In the genomic region with DNA sequence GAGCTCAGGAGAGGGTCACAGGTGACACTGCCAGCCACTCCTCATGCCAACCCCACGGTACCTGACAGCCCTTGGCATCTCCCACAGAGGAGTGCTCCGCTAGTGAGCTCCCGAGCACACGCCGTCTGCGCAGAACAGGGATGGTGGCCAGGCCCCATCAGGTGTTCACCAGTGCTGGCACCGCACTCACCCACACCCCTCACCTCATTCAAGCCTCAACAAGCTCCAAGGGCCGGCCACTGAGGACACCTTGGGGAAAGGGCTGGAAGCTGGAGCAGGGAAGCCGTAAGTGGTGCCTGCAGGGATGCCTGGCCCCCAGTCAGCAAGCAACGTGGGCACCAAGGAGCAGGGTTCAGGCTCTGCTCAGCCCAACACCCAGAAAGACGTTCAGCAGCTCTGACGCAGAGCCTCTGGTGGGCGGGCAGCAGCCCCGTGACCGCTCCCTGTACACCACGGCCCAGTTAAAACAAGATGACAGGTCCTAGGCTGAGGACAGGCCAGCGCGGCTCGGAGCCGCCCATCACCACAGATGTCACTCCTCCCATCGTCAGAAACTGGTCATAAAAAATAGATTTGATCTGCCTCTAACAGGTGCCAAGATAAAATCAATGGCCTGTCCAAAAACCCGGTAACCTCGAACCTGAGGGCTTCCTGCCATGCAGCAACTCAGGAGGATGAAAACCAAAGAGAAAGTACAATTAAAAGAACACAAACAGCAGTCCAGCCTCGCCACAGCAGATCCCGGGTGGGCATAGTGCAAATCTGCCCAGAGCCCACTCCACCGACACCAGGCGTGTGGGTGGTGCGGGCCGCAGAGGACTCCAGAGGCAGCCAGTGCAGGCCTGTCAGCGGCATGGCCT, we compare ENCODE assay signal across 21 cellular contexts.
"Had no signal": no experiment of that assay in that cellular context is flagged by ENCODE, and none has a peak within 500 bp of the region (broad histone marks: within the 10 kb centered on the region; RNA-seq: fewer than 3 reads in every experiment).

No MANE protein-coding gene starts in this region.

- H3K4me1 ChIP-seq: body of pancreas, heart left ventricle, psoas muscle had no signal

- H3K27ac Mint-ChIP-seq: activated naive CD4-positive, alpha-beta T cell treated with anti-CD3 and anti-CD28 coated beads, Interleukin-2, amount 10 ng/mL, durations not matched to agents 7 days and 5 days; activated T-cell treated with anti-CD3 and anti-CD28 coated beads, Interleukin-2, amount 50 U/mL, for 72 hours; type B pancreatic cell had no signal

- H3K36me3 ChIP-seq: cardiac muscle cell, ovary had no signal

- H3K27me3 Mint-ChIP-seq: naive thymus-derived CD8-positive, alpha-beta T cell; type B pancreatic cell had no signal

- H3K27ac ChIP-seq: body of pancreas, cardiac muscle cell, heart left ventricle, neutrophil, ovary, psoas muscle, thoracic aorta had no signal

- ATAC-seq: activated T-cell treated with anti-CD3 and anti-CD28 coated beads, Interleukin-2, amount 50 U/mL, for 72 hours; body of pancreas; naive thymus-derived CD8-positive, alpha-beta T cell; psoas muscle; sciatic nerve had no signal

- H3K9me3 Mint-ChIP-seq: type B pancreatic cell had no signal

- H3K4me3 Mint-ChIP-seq: activated naive CD4-positive, alpha-beta T cell treated with anti-CD3 and anti-CD28 coated beads, Interleukin-2, amount 10 ng/mL, durations not matched to agents 7 days and 5 days; activated T-cell treated with anti-CD3 and anti-CD28 coated beads, Interleukin-2, amount 50 U/mL, for 72 hours; naive thymus-derived CD8-positive, alpha-beta T cell; type B pancreatic cell had no signal

- H3K4me3 ChIP-seq: body of pancreas, cardiac muscle cell, heart left ventricle, lung, ovary, psoas muscle, thoracic aorta had no signal

- H3K9me3 ChIP-seq: heart left ventricle, neutrophil, ovary, psoas muscle, thoracic aorta had no signal

- DNase-seq: activated CD4-positive, alpha-beta T cell treated with anti-CD3 and anti-CD28 coated beads for 4 hours; activated CD4-positive, alpha-beta T cell treated with anti-CD3 and anti-CD28 coated beads, Interleukin-2, amount 50 U/mL, for 48 hours; activated CD4-positive, CD25-positive, alpha-beta regulatory T cell; activated effector memory CD4-positive, alpha-beta T cell treated with Interleukin-2 at 50 U/mL for 16 hours; activated naive CD4-positive, alpha-beta T cell treated with anti-CD3 and anti-CD28 coated beads, Interleukin-2, amount 10 ng/mL, durations not matched to agents 7 days and 5 days; activated T-cell treated with anti-CD3 and anti-CD28 coated beads, Interleukin-2, amount 50 U/mL, for 72 hours; body of pancreas; naive thymus-derived CD8-positive, alpha-beta T cell; ovary; small intestine; stimulated activated CD4-positive, alpha-beta T cell treated with anti-CD3 and anti-CD28 coated beads, Interleukin-15, amount 100 ng/mL, for 24 hours; stimulated activated naive CD4-positive, alpha-beta T cell; T-helper 1 cell had no signal
